ENCODE assay signal across 2 cellular contexts in genomic region chr12:60689137-60689536, GRCh38.
TF ChIP-seq lines count a peak whose summit lies in the region.

No MANE protein-coding gene starts in this region.

TF ChIP-seq in liver, 16 proteins besides CTCF, POLR2A, EP300 and RAD21 (continued from another document):
- TF ChIP-seq REST (IDR thresholded peaks at IDR 0.05) (no peak), YY1 (IDR thresholded peaks at IDR 0.05) (no peak), TAF1 (conservative IDR thresholded peaks at IDR 0.05) (no peak), NR2F2 (IDR thresholded peaks at IDR 0.05) (no peak), RXRA (IDR thresholded peaks at IDR 0.05) (no peak), SP1 (IDR thresholded peaks at IDR 0.05) (no peak), HNF4G (IDR thresholded peaks at IDR 0.05) (no peak), EGR1 (IDR thresholded peaks at IDR 0.05; ENCODE audit: low read depth in 2 of 2) (no peak), ZBTB33 (IDR thresholded peaks at IDR 0.05) (no peak), FOXA1 (IDR thresholded peaks at IDR 0.05) (no peak), JUND (IDR thresholded peaks at IDR 0.05) (no peak)

TF ChIP-seq in HepG2, 621 proteins besides CTCF, POLR2A, EP300 and RAD21 (continued from another document):
- TF ChIP-seq MXD3 (CRISPR knock-in tag; IDR thresholded peaks at IDR 0.05) (no peak), ZNF850 (CRISPR knock-in tag; conservative IDR thresholded peaks at IDR 0.05) (no peak), CHCHD3 (CRISPR knock-in tag; IDR thresholded peaks at IDR 0.05) (no peak), HNRNPK (IDR thresholded peaks at IDR 0.05; ENCODE audit: low read depth, low read length, poor library complexity, severe bottlenecking) (no peak), SNAPC2 (CRISPR knock-in tag; IDR thresholded peaks at IDR 0.05) (no peak), ZMYM3 (CRISPR knock-in tag; IDR thresholded peaks at IDR 0.05) (no peak)
